ENCODE assay signal across 7 cellular contexts in genomic region chr4:183100827-183101226, GRCh38. TPM values are rescaled to one million over a fixed set of nuclear protein-coding genes. Genes with fewer than 3 reads are reported as not detected.
DNase-seq lines count a peak whose midpoint lies in the region; ATAC-seq, FAIRE-seq and TF ChIP-seq lines count a peak whose summit lies in the region.

No MANE protein-coding gene starts in this region.

- H3K9ac ChIP-seq in NT2/D1 (ENCODE audit: insufficient read length, low read depth) (no peak overlapping the region), fibroblast of lung (ENCODE audit: insufficient read depth, low read length) (no peak overlapping the region)

- H3K27me3 ChIP-seq in NT2/D1 (ENCODE audit: insufficient read depth, insufficient read length) (no peaks in the 10 kb centered on the region), fibroblast of lung (ENCODE audit: control insufficient read depth, insufficient read depth, low read length) (no peaks in the 10 kb centered on the region), pancreas (no peaks in the 10 kb centered on the region)

- H3K4me1 ChIP-seq in NT2/D1 (ENCODE audit: insufficient read depth, insufficient read length) = no peaks in the 10 kb centered on the region
- no peaks in the 10 kb centered on the region for H3K4me1 ChIP-seq in fibroblast of lung (ENCODE audit: control insufficient read depth, extremely low read depth, insufficient read depth, low read length)
- H3K4me1 ChIP-seq in pancreas = peaks cover 15 to 19% (median 15%) of the 10 kb centered on the region in 3 donors

- TF ChIP-seq CTCF in fibroblast of lung (conservative IDR thresholded peaks at IDR 0.05 in 1 of 2, IDR thresholded peaks at IDR 0.05 in 1 of 2; ENCODE audit: low read depth in 1 of 2, low read length in 2 of 2) (no peak), pancreas (IDR thresholded peaks at IDR 0.05) (no peak), GM10248 (IDR thresholded peaks at IDR 0.05; ENCODE audit: control extremely low read depth, extremely low read depth, low read depth, missing control alignments) (no peak)

- peak; percentile 10 for DNase-seq in ELR (ENCODE audit: low read depth)
- no peak for DNase-seq in NT2/D1 (ENCODE audit: low read depth, low spot score)
- no peak for DNase-seq in fibroblast of lung (ENCODE audit: low read depth in 2 of 2)
- no peak for DNase-seq in pancreas
- DNase-seq in effector CD8-positive, alpha-beta T cell (lab: John Stamatoyannopoulos, UW) = no peak
- no peak for DNase-seq in GM10248 (ENCODE audit: extremely low spot score)
- no peak for DNase-seq in HPDE6-E6E7 (ENCODE audit: extremely low spot score)

- H3K4me2 ChIP-seq in fibroblast of lung (ENCODE audit: extremely low read depth, insufficient read depth, low read length) = peak overlapping the region; percentile 96

- intact Hi-C loops in pancreas (cut with DNase I) = no loop called here

- H3K4me3 ChIP-seq in NT2/D1 (ENCODE audit: insufficient read length, low read depth) (peak overlapping the region; percentile 69), fibroblast of lung (replicated peaks in 1 of 4; ENCODE audit: control extremely low read depth in 1 of 4, insufficient read depth in 1 of 4, low read depth in 3 of 4, low read length in 4 of 4) (peak overlapping the region; percentile 88 to 90 (median 89)), pancreas (peak overlapping the region in 2 of 4 donors; percentile 73 to 89)

- H3K79me2 ChIP-seq in fibroblast of lung (ENCODE audit: control insufficient read depth, insufficient read depth, low read length) = peaks cover 60% of the 10 kb centered on the region

- no peaks in the 10 kb centered on the region for H3K36me3 ChIP-seq in NT2/D1 (ENCODE audit: insufficient read depth, insufficient read length, low read length)
- no peaks in the 10 kb centered on the region for H3K36me3 ChIP-seq in fibroblast of lung (ENCODE audit: control insufficient read depth, insufficient read depth, low read length)
- no peaks in the 10 kb centered on the region for H3K36me3 ChIP-seq in pancreas

- no peak overlapping the region for H2AFZ ChIP-seq in fibroblast of lung (ENCODE audit: low read length)

- no peaks in the 10 kb centered on the region for H4K20me1 ChIP-seq in fibroblast of lung (ENCODE audit: control insufficient read depth, extremely low read depth, insufficient read depth, low read length)

- WGBS in pancreas, 2 donors = 13 to 16% methylated on average over 6 of the region's 6 CpGs

- FAIRE-seq in pancreas (lab: Jason Lieb, UNC) = no peak

- H3K27ac ChIP-seq in fibroblast of lung (ENCODE audit: insufficient read depth, low read length) = no peak overlapping the region
- peak overlapping the region in 3 of 4 donors; percentile 23 to 96 (median 88) for H3K27ac ChIP-seq in pancreas

- ATAC-seq in pancreas = peak in 2 of 4 donors; percentile 7

- POLR2A ChIA-PET in GM10248 (lab: Yijun Ruan, JAX) = no interaction called here

- H3K9me3 ChIP-seq in NT2/D1 (ENCODE audit: insufficient read depth, low read length) = no peaks in the 10 kb centered on the region
- H3K9me3 ChIP-seq in fibroblast of lung (ENCODE audit: control insufficient read depth, insufficient read depth, low read depth, low read length) = no peaks in the 10 kb centered on the region
- H3K9me3 ChIP-seq in pancreas = no peaks in the 10 kb centered on the region

- CTCF ChIA-PET in GM10248 (lab: Yijun Ruan, JAX) = no interaction called here

RNA-seq across cellular contexts. Expression of gene WWC2, which starts 1.8 kb away (rescaled TPM):
- total RNA-seq in fibroblast of lung (20.8 and 34.0 TPM in 2 replicates), pancreas (10 to 100 TPM; 13.9 to 27.5 (median 18.3) TPM)
- polyA plus RNA-seq in fibroblast of lung (25.4 and 31.6 TPM in 2 replicates), pancreas (1 to 10 TPM; 4.4 to 6.6 TPM)
- polyA plus RNA-seq in fibroblast of lung (2012) = 17.5 and 22.4 TPM in 2 replicates
- 16.0 and 18.5 TPM in 2 replicates for polyA minus RNA-seq in fibroblast of lung (ENCODE audit: low replicate concordance)
